In genomic region chr16:70665806-70666735, GRCh38 we compare ENCODE assay signal across 1 cellular context.
TF ChIP-seq lines count a peak whose summit lies in the region.

No MANE protein-coding gene starts in this region.

TF ChIP-seq in GM23338, 12 proteins besides CTCF, POLR2A, EP300 and RAD21 (continued from another document):
- TF ChIP-seq ZNF462 (CRISPR knock-in tag; IDR thresholded peaks at IDR 0.05) (no peak), REST (IDR thresholded peaks at IDR 0.05; ENCODE audit: unreplicated experiment) (no peak), EZH2 (IDR thresholded peaks at IDR 0.05; ENCODE audit: low read depth, unreplicated experiment) (no peak), STAT1 (IDR thresholded peaks at IDR 0.05; ENCODE audit: unreplicated experiment) (no peak), POLR2AphosphoS5 (IDR thresholded peaks at IDR 0.05; ENCODE audit: low read depth) (no peak), NANOG (IDR thresholded peaks at IDR 0.05; ENCODE audit: borderline replicate concordance) (no peak)
- TF ChIP-seq, protein P1, sequence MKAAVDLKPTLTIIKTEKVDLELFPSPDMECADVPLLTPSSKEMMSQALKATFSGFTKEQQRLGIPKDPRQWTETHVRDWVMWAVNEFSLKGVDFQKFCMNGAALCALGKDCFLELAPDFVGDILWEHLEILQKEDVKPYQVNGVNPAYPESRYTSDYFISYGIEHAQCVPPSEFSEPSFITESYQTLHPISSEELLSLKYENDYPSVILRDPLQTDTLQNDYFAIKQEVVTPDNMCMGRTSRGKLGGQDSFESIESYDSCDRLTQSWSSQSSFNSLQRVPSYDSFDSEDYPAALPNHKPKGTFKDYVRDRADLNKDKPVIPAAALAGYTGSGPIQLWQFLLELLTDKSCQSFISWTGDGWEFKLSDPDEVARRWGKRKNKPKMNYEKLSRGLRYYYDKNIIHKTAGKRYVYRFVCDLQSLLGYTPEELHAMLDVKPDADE (IDR thresholded peaks at IDR 0.05), result no peak
